ENCODE assay signal across 1 cellular context in the genomic region with DNA sequence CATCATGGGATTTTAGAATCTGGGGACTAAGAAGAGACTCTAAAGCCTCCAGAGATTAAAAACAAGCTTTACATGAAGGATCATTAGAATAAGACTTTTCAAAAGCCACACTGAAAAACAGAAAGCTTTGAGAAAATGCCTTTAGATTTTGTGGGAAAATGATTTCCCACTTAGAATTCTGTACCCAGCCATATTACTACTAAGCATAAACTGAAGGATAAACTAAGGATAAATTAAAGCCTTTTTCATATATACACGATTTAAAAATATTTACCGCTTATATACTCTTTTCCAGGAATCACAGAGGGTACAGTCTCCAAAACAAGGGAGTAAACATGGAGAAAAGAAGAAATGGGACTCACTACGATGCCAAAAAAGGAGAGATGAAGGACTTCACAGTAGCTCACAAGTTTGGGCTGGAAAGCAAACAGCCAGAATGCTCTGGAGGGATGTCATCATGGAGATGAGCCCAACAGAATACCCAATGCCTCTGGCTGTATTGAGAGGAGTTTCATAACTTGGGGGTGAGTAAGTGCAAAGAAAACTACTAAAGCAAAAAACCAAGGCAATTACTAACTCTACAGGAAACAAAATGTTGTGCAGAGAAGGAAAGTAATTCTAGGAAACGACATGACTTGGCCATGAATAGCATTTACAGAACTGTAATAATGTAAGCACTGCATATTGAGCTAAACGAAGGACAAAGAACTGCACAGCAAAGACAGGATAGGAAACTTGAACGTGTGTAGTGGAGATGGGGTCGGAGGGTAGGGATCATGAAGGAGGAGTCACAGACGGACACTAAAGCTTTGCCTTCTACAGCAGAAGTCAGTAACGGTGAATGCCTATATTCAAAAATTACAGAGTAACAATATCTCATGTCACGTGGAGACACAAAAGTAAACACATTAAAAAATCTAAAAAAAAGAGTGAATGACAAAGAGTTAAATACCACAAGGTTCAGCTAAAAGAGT.
TF ChIP-seq lines count a peak whose summit lies in the region.

No MANE protein-coding gene starts in this region.

TF ChIP-seq in K562, 482 proteins besides CTCF, POLR2A, EP300 and RAD21 (continued from another document and continues in another):
- TF ChIP-seq, protein P1, sequence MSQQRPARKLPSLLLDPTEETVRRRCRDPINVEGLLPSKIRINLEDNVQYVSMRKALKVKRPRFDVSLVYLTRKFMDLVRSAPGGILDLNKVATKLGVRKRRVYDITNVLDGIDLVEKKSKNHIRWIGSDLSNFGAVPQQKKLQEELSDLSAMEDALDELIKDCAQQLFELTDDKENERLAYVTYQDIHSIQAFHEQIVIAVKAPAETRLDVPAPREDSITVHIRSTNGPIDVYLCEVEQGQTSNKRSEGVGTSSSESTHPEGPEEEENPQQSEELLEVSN (IDR thresholded peaks at IDR 0.05; ENCODE audit: borderline replicate concordance in 1 of 2, extremely low read depth in 1 of 2, insufficient read depth in 1 of 2, insufficient read length in 1 of 2, low read depth in 1 of 2, low read length in 1 of 2, poor library complexity in 1 of 2, severe bottlenecking in 1 of 2), result no peak
- TF ChIP-seq, protein P2, sequence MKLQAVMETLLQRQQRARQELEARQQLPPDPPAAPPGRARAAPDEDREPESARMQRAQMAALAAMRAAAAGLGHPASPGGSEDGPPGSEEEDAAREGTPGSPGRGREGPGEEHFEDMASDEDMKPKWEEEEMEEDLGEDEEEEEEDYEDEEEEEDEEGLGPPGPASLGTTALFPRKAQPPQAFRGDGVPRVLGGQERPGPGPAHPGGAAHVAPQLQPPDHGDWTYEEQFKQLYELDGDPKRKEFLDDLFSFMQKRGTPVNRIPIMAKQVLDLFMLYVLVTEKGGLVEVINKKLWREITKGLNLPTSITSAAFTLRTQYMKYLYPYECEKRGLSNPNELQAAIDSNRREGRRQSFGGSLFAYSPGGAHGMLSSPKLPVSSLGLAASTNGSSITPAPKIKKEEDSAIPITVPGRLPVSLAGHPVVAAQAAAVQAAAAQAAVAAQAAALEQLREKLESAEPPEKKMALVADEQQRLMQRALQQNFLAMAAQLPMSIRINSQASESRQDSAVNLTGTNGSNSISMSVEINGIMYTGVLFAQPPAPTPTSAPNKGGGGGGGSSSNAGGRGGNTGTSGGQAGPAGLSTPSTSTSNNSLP (IDR thresholded peaks at IDR 0.05; ENCODE audit: borderline replicate concordance, low read depth, low read length), result no peak
- no peak for TF ChIP-seq CTBP1 (IDR thresholded peaks at IDR 0.05; ENCODE audit: borderline replicate concordance)
- TF ChIP-seq, protein P3, sequence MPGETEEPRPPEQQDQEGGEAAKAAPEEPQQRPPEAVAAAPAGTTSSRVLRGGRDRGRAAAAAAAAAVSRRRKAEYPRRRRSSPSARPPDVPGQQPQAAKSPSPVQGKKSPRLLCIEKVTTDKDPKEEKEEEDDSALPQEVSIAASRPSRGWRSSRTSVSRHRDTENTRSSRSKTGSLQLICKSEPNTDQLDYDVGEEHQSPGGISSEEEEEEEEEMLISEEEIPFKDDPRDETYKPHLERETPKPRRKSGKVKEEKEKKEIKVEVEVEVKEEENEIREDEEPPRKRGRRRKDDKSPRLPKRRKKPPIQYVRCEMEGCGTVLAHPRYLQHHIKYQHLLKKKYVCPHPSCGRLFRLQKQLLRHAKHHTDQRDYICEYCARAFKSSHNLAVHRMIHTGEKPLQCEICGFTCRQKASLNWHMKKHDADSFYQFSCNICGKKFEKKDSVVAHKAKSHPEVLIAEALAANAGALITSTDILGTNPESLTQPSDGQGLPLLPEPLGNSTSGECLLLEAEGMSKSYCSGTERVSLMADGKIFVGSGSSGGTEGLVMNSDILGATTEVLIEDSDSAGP (CRISPR knock-in tag; IDR thresholded peaks at IDR 0.05), result no peak
- no peak for TF ChIP-seq ZC3H4 (CRISPR knock-in tag; IDR thresholded peaks at IDR 0.05; ENCODE audit: borderline replicate concordance)
- peak; percentile 55; the same call in 1 of the 2 replicates for TF ChIP-seq MYBL2 (IDR thresholded peaks at IDR 0.05; ENCODE audit: low read depth)
- no peak for TF ChIP-seq MYBL2 (CRISPR knock-in tag; IDR thresholded peaks at IDR 0.05; ENCODE audit: borderline replicate concordance)
- no peak for TF ChIP-seq MTF1 (CRISPR knock-in tag; IDR thresholded peaks at IDR 0.05; ENCODE audit: borderline replicate concordance)
- no peak for TF ChIP-seq BMI1 (IDR thresholded peaks at IDR 0.05; ENCODE audit: low read length)
- no peak for TF ChIP-seq ZNF445 (CRISPR knock-in tag; IDR thresholded peaks at IDR 0.05; ENCODE audit: low read depth)
- TF ChIP-seq ZNF140 (CRISPR knock-in tag; IDR thresholded peaks at IDR 0.05), result no peak
- no peak for TF ChIP-seq DNMT1 (IDR thresholded peaks at IDR 0.05)
- TF ChIP-seq MYNN (IDR thresholded peaks at IDR 0.05), result no peak
- TF ChIP-seq MYNN (CRISPR knock-in tag; IDR thresholded peaks at IDR 0.05), result no peak
- no peak for TF ChIP-seq NCOA2 (IDR thresholded peaks at IDR 0.05; ENCODE audit: partially characterized antibody in 2 of 2)
- no peak for TF ChIP-seq LEF1 (IDR thresholded peaks at IDR 0.05)
- no peak for TF ChIP-seq NCOA1 (IDR thresholded peaks at IDR 0.05; ENCODE audit: low read depth)
- TF ChIP-seq, protein P4, sequence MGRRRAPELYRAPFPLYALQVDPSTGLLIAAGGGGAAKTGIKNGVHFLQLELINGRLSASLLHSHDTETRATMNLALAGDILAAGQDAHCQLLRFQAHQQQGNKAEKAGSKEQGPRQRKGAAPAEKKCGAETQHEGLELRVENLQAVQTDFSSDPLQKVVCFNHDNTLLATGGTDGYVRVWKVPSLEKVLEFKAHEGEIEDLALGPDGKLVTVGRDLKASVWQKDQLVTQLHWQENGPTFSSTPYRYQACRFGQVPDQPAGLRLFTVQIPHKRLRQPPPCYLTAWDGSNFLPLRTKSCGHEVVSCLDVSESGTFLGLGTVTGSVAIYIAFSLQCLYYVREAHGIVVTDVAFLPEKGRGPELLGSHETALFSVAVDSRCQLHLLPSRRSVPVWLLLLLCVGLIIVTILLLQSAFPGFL (CRISPR knock-in tag; IDR thresholded peaks at IDR 0.05), result no peak
- TF ChIP-seq, protein P5, sequence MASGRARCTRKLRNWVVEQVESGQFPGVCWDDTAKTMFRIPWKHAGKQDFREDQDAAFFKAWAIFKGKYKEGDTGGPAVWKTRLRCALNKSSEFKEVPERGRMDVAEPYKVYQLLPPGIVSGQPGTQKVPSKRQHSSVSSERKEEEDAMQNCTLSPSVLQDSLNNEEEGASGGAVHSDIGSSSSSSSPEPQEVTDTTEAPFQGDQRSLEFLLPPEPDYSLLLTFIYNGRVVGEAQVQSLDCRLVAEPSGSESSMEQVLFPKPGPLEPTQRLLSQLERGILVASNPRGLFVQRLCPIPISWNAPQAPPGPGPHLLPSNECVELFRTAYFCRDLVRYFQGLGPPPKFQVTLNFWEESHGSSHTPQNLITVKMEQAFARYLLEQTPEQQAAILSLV (tag; IDR thresholded peaks at IDR 0.05), result no peak
- TF ChIP-seq MYC (IDR thresholded peaks at IDR 0.05; ENCODE audit: low read depth, low read length), result no peak
- TF ChIP-seq MYC (CRISPR knock-in tag; IDR thresholded peaks at IDR 0.05; ENCODE audit: borderline replicate concordance, low read depth), result no peak
- TF ChIP-seq BCL6 (CRISPR knock-in tag; IDR thresholded peaks at IDR 0.05), result no peak
- no peak for TF ChIP-seq KAT8 (IDR thresholded peaks at IDR 0.05; ENCODE audit: low read depth)
- TF ChIP-seq, protein P6, sequence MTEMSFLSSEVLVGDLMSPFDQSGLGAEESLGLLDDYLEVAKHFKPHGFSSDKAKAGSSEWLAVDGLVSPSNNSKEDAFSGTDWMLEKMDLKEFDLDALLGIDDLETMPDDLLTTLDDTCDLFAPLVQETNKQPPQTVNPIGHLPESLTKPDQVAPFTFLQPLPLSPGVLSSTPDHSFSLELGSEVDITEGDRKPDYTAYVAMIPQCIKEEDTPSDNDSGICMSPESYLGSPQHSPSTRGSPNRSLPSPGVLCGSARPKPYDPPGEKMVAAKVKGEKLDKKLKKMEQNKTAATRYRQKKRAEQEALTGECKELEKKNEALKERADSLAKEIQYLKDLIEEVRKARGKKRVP (CRISPR knock-in tag; IDR thresholded peaks at IDR 0.05), result no peak
- no peak for TF ChIP-seq NELFE (IDR thresholded peaks at IDR 0.05; ENCODE audit: insufficient read depth, insufficient read length)
- TF ChIP-seq DMBX1 (CRISPR knock-in tag; IDR thresholded peaks at IDR 0.05; ENCODE audit: borderline replicate concordance), result peak; percentile 42; the same call in 1 of the 2 replicates
- no peak for TF ChIP-seq NR1H2 (CRISPR knock-in tag; IDR thresholded peaks at IDR 0.05)
- peak; percentile 29 for TF ChIP-seq EP400 (IDR thresholded peaks at IDR 0.05)
- TF ChIP-seq, protein P7, sequence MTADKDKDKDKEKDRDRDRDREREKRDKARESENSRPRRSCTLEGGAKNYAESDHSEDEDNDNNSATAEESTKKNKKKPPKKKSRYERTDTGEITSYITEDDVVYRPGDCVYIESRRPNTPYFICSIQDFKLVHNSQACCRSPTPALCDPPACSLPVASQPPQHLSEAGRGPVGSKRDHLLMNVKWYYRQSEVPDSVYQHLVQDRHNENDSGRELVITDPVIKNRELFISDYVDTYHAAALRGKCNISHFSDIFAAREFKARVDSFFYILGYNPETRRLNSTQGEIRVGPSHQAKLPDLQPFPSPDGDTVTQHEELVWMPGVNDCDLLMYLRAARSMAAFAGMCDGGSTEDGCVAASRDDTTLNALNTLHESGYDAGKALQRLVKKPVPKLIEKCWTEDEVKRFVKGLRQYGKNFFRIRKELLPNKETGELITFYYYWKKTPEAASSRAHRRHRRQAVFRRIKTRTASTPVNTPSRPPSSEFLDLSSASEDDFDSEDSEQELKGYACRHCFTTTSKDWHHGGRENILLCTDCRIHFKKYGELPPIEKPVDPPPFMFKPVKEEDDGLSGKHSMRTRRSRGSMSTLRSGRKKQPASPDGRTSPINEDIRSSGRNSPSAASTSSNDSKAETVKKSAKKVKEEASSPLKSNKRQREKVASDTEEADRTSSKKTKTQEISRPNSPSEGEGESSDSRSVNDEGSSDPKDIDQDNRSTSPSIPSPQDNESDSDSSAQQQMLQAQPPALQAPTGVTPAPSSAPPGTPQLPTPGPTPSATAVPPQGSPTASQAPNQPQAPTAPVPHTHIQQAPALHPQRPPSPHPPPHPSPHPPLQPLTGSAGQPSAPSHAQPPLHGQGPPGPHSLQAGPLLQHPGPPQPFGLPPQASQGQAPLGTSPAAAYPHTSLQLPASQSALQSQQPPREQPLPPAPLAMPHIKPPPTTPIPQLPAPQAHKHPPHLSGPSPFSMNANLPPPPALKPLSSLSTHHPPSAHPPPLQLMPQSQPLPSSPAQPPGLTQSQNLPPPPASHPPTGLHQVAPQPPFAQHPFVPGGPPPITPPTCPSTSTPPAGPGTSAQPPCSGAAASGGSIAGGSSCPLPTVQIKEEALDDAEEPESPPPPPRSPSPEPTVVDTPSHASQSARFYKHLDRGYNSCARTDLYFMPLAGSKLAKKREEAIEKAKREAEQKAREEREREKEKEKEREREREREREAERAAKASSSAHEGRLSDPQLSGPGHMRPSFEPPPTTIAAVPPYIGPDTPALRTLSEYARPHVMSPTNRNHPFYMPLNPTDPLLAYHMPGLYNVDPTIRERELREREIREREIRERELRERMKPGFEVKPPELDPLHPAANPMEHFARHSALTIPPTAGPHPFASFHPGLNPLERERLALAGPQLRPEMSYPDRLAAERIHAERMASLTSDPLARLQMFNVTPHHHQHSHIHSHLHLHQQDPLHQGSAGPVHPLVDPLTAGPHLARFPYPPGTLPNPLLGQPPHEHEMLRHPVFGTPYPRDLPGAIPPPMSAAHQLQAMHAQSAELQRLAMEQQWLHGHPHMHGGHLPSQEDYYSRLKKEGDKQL (CRISPR knock-in tag; IDR thresholded peaks at IDR 0.05; ENCODE audit: borderline replicate concordance), result no peak
- no peak for TF ChIP-seq TGIF2 (CRISPR knock-in tag; IDR thresholded peaks at IDR 0.05)
- TF ChIP-seq SMAD4 (CRISPR knock-in tag; conservative IDR thresholded peaks at IDR 0.05), result no peak
- TF ChIP-seq, protein P8, sequence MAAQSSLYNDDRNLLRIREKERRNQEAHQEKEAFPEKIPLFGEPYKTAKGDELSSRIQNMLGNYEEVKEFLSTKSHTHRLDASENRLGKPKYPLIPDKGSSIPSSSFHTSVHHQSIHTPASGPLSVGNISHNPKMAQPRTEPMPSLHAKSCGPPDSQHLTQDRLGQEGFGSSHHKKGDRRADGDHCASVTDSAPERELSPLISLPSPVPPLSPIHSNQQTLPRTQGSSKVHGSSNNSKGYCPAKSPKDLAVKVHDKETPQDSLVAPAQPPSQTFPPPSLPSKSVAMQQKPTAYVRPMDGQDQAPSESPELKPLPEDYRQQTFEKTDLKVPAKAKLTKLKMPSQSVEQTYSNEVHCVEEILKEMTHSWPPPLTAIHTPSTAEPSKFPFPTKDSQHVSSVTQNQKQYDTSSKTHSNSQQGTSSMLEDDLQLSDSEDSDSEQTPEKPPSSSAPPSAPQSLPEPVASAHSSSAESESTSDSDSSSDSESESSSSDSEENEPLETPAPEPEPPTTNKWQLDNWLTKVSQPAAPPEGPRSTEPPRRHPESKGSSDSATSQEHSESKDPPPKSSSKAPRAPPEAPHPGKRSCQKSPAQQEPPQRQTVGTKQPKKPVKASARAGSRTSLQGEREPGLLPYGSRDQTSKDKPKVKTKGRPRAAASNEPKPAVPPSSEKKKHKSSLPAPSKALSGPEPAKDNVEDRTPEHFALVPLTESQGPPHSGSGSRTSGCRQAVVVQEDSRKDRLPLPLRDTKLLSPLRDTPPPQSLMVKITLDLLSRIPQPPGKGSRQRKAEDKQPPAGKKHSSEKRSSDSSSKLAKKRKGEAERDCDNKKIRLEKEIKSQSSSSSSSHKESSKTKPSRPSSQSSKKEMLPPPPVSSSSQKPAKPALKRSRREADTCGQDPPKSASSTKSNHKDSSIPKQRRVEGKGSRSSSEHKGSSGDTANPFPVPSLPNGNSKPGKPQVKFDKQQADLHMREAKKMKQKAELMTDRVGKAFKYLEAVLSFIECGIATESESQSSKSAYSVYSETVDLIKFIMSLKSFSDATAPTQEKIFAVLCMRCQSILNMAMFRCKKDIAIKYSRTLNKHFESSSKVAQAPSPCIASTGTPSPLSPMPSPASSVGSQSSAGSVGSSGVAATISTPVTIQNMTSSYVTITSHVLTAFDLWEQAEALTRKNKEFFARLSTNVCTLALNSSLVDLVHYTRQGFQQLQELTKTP (IDR thresholded peaks at IDR 0.05; ENCODE audit: low read depth in 1 of 2, partially characterized antibody in 2 of 2), result no peak
- TF ChIP-seq SMARCB1 (IDR thresholded peaks at IDR 0.05; ENCODE audit: insufficient read length, low read depth), result no peak
- TF ChIP-seq CEBPG (CRISPR knock-in tag; IDR thresholded peaks at IDR 0.05), result no peak
- TF ChIP-seq CEBPG (tag; conservative IDR thresholded peaks at IDR 0.05 in 1 of 2, IDR thresholded peaks at IDR 0.05 in 1 of 2), result peak in 1 of 2 experiments; percentile 17; a peak in 1 of 4 replicates
- TF ChIP-seq ZNF324 (CRISPR knock-in tag; IDR thresholded peaks at IDR 0.05), result no peak
- TF ChIP-seq NONO (IDR thresholded peaks at IDR 0.05; ENCODE audit: low read depth in 2 of 2, low read length in 1 of 2), result no peak
- TF ChIP-seq NRF1 (conservative IDR thresholded peaks at IDR 0.05 in 1 of 2, IDR thresholded peaks at IDR 0.05 in 1 of 2), result no peak
- peak; percentile 41; the same call in 1 of the 2 replicates for TF ChIP-seq CXXC5 (CRISPR knock-in tag; IDR thresholded peaks at IDR 0.05)
- no peak for TF ChIP-seq ATF1 (CRISPR knock-in tag; IDR thresholded peaks at IDR 0.05)
- TF ChIP-seq ATF1 (tag; IDR thresholded peaks at IDR 0.05), result no peak
- TF ChIP-seq POLR3A (IDR thresholded peaks at IDR 0.05; ENCODE audit: borderline replicate concordance, extremely low read depth, insufficient read depth, insufficient read length), result no peak
